In the genomic region with DNA sequence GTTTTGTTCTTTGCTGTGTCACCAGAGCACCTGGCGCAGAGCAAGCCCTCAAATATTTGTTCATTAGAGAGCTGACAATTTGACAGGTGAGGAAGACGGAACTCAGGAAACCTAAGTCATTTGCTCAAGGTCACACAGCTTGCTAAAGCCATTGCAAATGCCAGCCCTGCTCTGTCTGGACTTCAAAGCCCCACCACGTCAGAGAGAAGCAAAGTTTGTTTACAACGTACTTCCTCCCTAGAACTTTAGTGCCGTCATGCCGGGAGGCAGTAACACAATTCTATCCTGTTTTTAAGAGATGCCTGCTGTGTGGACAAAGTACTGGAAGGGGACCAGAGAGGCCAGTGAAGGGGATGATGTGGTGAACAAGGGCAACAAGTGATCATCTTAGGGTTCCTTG, we compare ENCODE assay signal across 31 cellular contexts.
DNase-seq lines count a peak whose midpoint lies in the region; ATAC-seq, FAIRE-seq and TF ChIP-seq lines count a peak whose summit lies in the region.
"Had no signal": no experiment of that assay in that cellular context is flagged by ENCODE, and none has a peak within 500 bp of the region (broad histone marks: within the 10 kb centered on the region; RNA-seq: fewer than 3 reads in every experiment).

No MANE protein-coding gene starts in this region.

- POLR2A ChIA-PET in A549 (lab: Yijun Ruan, JAX): no interaction called here

- H3K4me1 ChIP-seq in A549 (peaks cover 43% of the 10 kb centered on the region), mucosa of descending colon (ENCODE audit: low read depth) (peaks cover 7% of the 10 kb centered on the region)
- H3K4me1 ChIP-seq: BLaER1 treated with 17β-estradiol and CSF1 and Interleukin-3, amounts not matched to agents 10 nM and 100 nM had no signal

- H3K4me3 ChIP-seq in A549 (no peak overlapping the region), LNCaP clone FGC (ENCODE audit: low read depth, low read length) (no peak overlapping the region), choroid plexus epithelial cell (ENCODE audit: low read depth, low read length) (no peak overlapping the region), mucosa of descending colon (no peak overlapping the region)
- H3K4me3 ChIP-seq: BLaER1 treated with 17β-estradiol and CSF1 and Interleukin-3, amounts not matched to agents 10 nM and 100 nM; dorsolateral prefrontal cortex; HAP-1; heart left ventricle; SJSA1; tibial artery had no signal

- 47% methylated on average over 6 of the region's 6 CpGs for WGBS in A549 (ENCODE audit: missing lambda C conversion rate)

- TF ChIP-seq EP300 in A549 (IDR thresholded peaks at IDR 0.05): no peak

- no peak for TF ChIP-seq POLR2A in A549 (IDR thresholded peaks at IDR 0.05; ENCODE audit: low read length)

- H3K27ac ChIP-seq in A549: peak overlapping the region in 1 of 2 experiments; percentile 68; a peak in 2 of 6 replicates
- H3K27ac ChIP-seq: BLaER1 treated with 17β-estradiol and CSF1 and Interleukin-3, amounts not matched to agents 10 nM and 100 nM; heart left ventricle; SJSA1; tibial artery had no signal

- peak overlapping the region; percentile 16; the same call in 1 of the 3 replicates for H3K4me2 ChIP-seq in A549
- H3K4me2 ChIP-seq: BLaER1 treated with 17β-estradiol and CSF1 and Interleukin-3, amounts not matched to agents 10 nM and 100 nM had no signal

- no peaks in the 10 kb centered on the region for H3K36me3 ChIP-seq in mucosa of descending colon (ENCODE audit: low read depth)
- H3K36me3 ChIP-seq: BLaER1 treated with 17β-estradiol and CSF1 and Interleukin-3, amounts not matched to agents 10 nM and 100 nM; HAP-1; heart left ventricle; SJSA1; tibial artery had no signal

- intact Hi-C loops in mucosa of descending colon (cut with DNase I, micrococcal nuclease): no loop called here

- DNase-seq in A549 (ENCODE audit: low read depth in 1 of 2, low spot score in 1 of 2) (no peak), LNCaP clone FGC (ENCODE audit: low read depth) (peak; percentile 22), choroid plexus epithelial cell (ENCODE audit: low read depth) (peak; percentile 76), mucosa of descending colon (no peak), AML-193 (lab: John Stamatoyannopoulos, UW) (no peak)
- no peak for DNase-seq in effector CD4-positive, alpha-beta T cell
- DNase-seq: ACHN; activated naive CD4-positive, alpha-beta T cell treated with anti-CD3 and anti-CD28 coated beads for 36 hours; activated T-cell treated with anti-CD3 and anti-CD28 coated beads, Interleukin-2, amount 50 U/mL, for 72 hours; amygdala; central memory CD4-positive, alpha-beta T cell; dorsolateral prefrontal cortex; EL; heart left ventricle; KBM-7; left ventricle myocardium superior; NCI-H1694; NCI-H226; occipital lobe; retina; stimulated activated CD4-positive, alpha-beta T cell treated with anti-CD3 and anti-CD28 coated beads, Interleukin-4, amount 100 ng/mL, for 24 hours; stimulated activated naive CD8-positive, alpha-beta T cell treated with anti-CD3 and anti-CD28 coated beads, Interleukin-15, Interleukin-2, amounts not matched to agents 100 U/mL and 50 U/mL, for 24 hours; T-helper 1 cell; tibial artery had no signal

- H3K9me3 ChIP-seq in A549 (no peaks in the 10 kb centered on the region), mucosa of descending colon (no peaks in the 10 kb centered on the region)
- H3K9me3 ChIP-seq: HAP-1, heart left ventricle, SJSA1, tibial artery had no signal

- CTCF ChIA-PET in A549 (lab: Yijun Ruan, JAX): interaction anchor here (1.7 kb wide), 1 partner anchor 10 kb away, joined by 4 read pairs; no protein-coding TSS in a partner anchor

- TF ChIP-seq CTCF in A549 (IDR thresholded peaks at IDR 0.05): no peak
- no peak for TF ChIP-seq CTCF in LNCaP clone FGC (IDR thresholded peaks at IDR 0.05; ENCODE audit: control insufficient read depth, extremely low read depth, insufficient read depth)
- no peak for TF ChIP-seq CTCF in choroid plexus epithelial cell (conservative IDR thresholded peaks at IDR 0.05; ENCODE audit: low read depth, low read length)
- TF ChIP-seq CTCF in mucosa of descending colon (IDR thresholded peaks at IDR 0.05): no peak

- no peak for TF ChIP-seq RAD21 in A549 (conservative IDR thresholded peaks at IDR 0.05 in 1 of 2, IDR thresholded peaks at IDR 0.05 in 1 of 2)

- FAIRE-seq in A549 (lab: Jason Lieb, UNC): no peak
- FAIRE-seq: RCC 7860, TTC549 had no signal

- ATAC-seq in A549 (no peak), mucosa of descending colon (peak; percentile 13), GM18517 (IDR thresholded peaks at IDR 0.05; ENCODE audit: unreplicated experiment) (no peak), HG02678 (IDR thresholded peaks at IDR 0.05; ENCODE audit: unreplicated experiment) (no peak)
- ATAC-seq: activated T-cell treated with anti-CD3 and anti-CD28 coated beads, Interleukin-2, amount 50 U/mL, for 72 hours; heart left ventricle; left ventricle myocardium superior; stimulated activated naive CD8-positive, alpha-beta T cell treated with anti-CD3 and anti-CD28 coated beads, Interleukin-15, Interleukin-2, amounts not matched to agents 100 U/mL and 50 U/mL, for 24 hours had no signal

TF ChIP-seq in A549, 52 proteins besides CTCF, POLR2A, EP300 and RAD21:
- TF ChIP-seq HOXB13 (CRISPR knock-in tag; IDR thresholded peaks at IDR 0.05; ENCODE audit: low read depth): no peak
- TF ChIP-seq HOXA7 (CRISPR knock-in tag; IDR thresholded peaks at IDR 0.05): no peak
- TF ChIP-seq, protein P1, sequence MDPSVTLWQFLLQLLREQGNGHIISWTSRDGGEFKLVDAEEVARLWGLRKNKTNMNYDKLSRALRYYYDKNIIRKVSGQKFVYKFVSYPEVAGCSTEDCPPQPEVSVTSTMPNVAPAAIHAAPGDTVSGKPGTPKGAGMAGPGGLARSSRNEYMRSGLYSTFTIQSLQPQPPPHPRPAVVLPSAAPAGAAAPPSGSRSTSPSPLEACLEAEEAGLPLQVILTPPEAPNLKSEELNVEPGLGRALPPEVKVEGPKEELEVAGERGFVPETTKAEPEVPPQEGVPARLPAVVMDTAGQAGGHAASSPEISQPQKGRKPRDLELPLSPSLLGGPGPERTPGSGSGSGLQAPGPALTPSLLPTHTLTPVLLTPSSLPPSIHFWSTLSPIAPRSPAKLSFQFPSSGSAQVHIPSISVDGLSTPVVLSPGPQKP (IDR thresholded peaks at IDR 0.05; ENCODE audit: low read depth, low read length): no peak
- no peak for TF ChIP-seq FOXS1 (CRISPR knock-in tag; IDR thresholded peaks at IDR 0.05)
- TF ChIP-seq, protein P2, sequence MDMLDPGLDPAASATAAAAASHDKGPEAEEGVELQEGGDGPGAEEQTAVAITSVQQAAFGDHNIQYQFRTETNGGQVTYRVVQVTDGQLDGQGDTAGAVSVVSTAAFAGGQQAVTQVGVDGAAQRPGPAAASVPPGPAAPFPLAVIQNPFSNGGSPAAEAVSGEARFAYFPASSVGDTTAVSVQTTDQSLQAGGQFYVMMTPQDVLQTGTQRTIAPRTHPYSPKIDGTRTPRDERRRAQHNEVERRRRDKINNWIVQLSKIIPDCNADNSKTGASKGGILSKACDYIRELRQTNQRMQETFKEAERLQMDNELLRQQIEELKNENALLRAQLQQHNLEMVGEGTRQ (IDR thresholded peaks at IDR 0.05): no peak
- TF ChIP-seq, protein P3, sequence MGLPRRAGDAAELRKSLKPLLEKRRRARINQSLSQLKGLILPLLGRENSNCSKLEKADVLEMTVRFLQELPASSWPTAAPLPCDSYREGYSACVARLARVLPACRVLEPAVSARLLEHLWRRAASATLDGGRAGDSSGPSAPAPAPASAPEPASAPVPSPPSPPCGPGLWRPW (IDR thresholded peaks at IDR 0.05): no peak
- TF ChIP-seq NPAS2 (CRISPR knock-in tag; IDR thresholded peaks at IDR 0.05; ENCODE audit: borderline replicate concordance): no peak
- no peak for TF ChIP-seq HEYL (CRISPR knock-in tag; IDR thresholded peaks at IDR 0.05)
- no peak for TF ChIP-seq PHF8 (IDR thresholded peaks at IDR 0.05; ENCODE audit: borderline replicate concordance, low read depth)
- no peak for TF ChIP-seq EHMT2 (IDR thresholded peaks at IDR 0.05; ENCODE audit: low read depth)
- TF ChIP-seq CBX8 (IDR thresholded peaks at IDR 0.05): no peak

Comparison
In these comparisons a context has a peak if more than half of its experiments do, and no peak if none do; other contexts are left out.
1. DNase-seq: peak in LNCaP clone FGC (single experiment) and choroid plexus epithelial cell (single experiment); none in A549 (0 of 2), mucosa of descending colon (0 of 3), AML-193 (0 of 2) and effector CD4-positive, alpha-beta T cell (single experiment).